Comparison of ENCODE assay signal across 16 cellular contexts in the genomic region with DNA sequence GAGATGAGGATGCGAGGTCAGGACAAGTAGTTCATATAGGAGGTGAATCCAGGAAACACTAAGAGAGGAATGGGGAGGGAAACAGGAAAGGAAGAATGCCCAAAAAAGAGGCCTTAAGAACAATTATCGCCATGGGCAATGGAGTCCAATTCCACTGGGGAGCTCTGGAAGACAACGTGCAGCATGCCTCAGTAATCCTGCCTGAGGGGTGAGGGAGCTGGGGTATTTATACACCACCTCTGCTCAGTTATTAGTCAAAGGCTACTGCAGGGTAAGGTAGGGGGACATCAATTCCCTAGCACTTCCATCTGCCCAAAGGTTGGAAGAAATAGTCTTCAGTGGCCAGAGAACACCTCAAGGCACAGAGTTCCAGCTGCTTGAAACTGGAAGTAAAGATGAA.
A peak's percentile ranks its signal among the peaks of the same experiment; 100 is the strongest.
DNase-seq lines count a peak whose midpoint lies in the region; TF ChIP-seq lines count a peak whose summit lies in the region.
"Had no signal": no experiment of that assay in that cellular context is flagged by ENCODE, and none has a peak within 500 bp of the region (broad histone marks: within the 10 kb centered on the region; RNA-seq: fewer than 3 reads in every experiment).

No MANE protein-coding gene starts in this region.

- H3K4ac ChIP-seq in mesenchymal stem cell (ENCODE audit: low read depth in 1 of 2, low read length in 2 of 2), result no peak overlapping the region

- H3K4me1 ChIP-seq in HEK293 (ENCODE audit: control insufficient read depth, insufficient read depth, low read length) (no peaks in the 10 kb centered on the region), mesenchymal stem cell (ENCODE audit: control insufficient read depth, insufficient read depth, low read depth, low read length) (no peaks in the 10 kb centered on the region)
- H3K4me1 ChIP-seq: A549 had no signal

- DNase-seq in DMS 273 (lab: John Stamatoyannopoulos, UW; ENCODE audit: unreplicated experiment) (peak; percentile 44), DMS 273 treated with DMSO at 0.1 percent for 48 hours (lab: John Stamatoyannopoulos, UW) (no peak), mesenchymal stem cell (no peak), brain microvascular endothelial cell (no peak), NCI-H774 (lab: John Stamatoyannopoulos, UW) (no peak)
- DNase-seq: AML-193; Calu3; CD4-positive, alpha-beta T cell; CD8-positive, alpha-beta T cell; DMS79 treated with DMSO at 0.1 percent for 48 hours; GF-D8 had no signal

- H2BK15ac ChIP-seq in mesenchymal stem cell (ENCODE audit: low read depth, poor library complexity, severe bottlenecking), result peak overlapping the region; percentile 23

- no peaks in the 10 kb centered on the region for H3K9me3 ChIP-seq in HEK293 (ENCODE audit: control insufficient read depth, insufficient read depth, low read depth, low read length)
- H3K9me3 ChIP-seq in mesenchymal stem cell (ENCODE audit: control insufficient read depth, low read length), result peaks cover 3% of the 10 kb centered on the region
- H3K9me3 ChIP-seq: A549 had no signal

- no peak overlapping the region for H3K27ac ChIP-seq in HEK293 (ENCODE audit: extremely low read depth, low read depth, low read length)
- H3K27ac ChIP-seq in mesenchymal stem cell (ENCODE audit: low read length, poor library complexity, severe bottlenecking), result no peak overlapping the region
- H3K27ac ChIP-seq in brain microvascular endothelial cell, result no peak overlapping the region
- H3K27ac ChIP-seq: 22Rv1; A549; BLaER1 treated with 17β-estradiol and CSF1 and Interleukin-3, amounts not matched to agents 10 nM and 100 nM; C4-2B had no signal

- CTCF ChIA-PET in HEK293 (lab: Yijun Ruan, JAX), result interaction anchor here (2.0 kb wide), 1 partner anchor 51 kb away, joined by 4 read pairs; no protein-coding TSS in a partner anchor

- no peak overlapping the region for H2BK120ac ChIP-seq in mesenchymal stem cell (ENCODE audit: low read depth, low read length)

- no peak overlapping the region for H3K18ac ChIP-seq in mesenchymal stem cell (ENCODE audit: low read depth in 1 of 2, low read length in 2 of 2)

- no peak overlapping the region for H3K4me2 ChIP-seq in mesenchymal stem cell (ENCODE audit: low read length, poor library complexity, severe bottlenecking)
- H3K4me2 ChIP-seq: A549; BLaER1 treated with 17β-estradiol and CSF1 and Interleukin-3, amounts not matched to agents 10 nM and 100 nM had no signal

- H3K9ac ChIP-seq in mesenchymal stem cell (ENCODE audit: low read length), result no peak overlapping the region
- H3K9ac ChIP-seq: BLaER1 treated with 17β-estradiol and CSF1 and Interleukin-3, amounts not matched to agents 10 nM and 100 nM had no signal

- in situ Hi-C loops in brain microvascular endothelial cell (cut with HindIII; ENCODE audit: low pct_ligation_motif_present, low sequenced_read_pairs), result no loop called here

- no peak overlapping the region for H4K91ac ChIP-seq in mesenchymal stem cell (ENCODE audit: low read length)

- H4K8ac ChIP-seq in mesenchymal stem cell (ENCODE audit: low read length), result no peak overlapping the region

- WGBS in mesenchymal stem cell, result 91% methylated on average over 3 of the region's 3 CpGs

- H2BK12ac ChIP-seq in mesenchymal stem cell (ENCODE audit: low read length in 2 of 2), result no peak overlapping the region

- no peaks in the 10 kb centered on the region for H3K79me1 ChIP-seq in mesenchymal stem cell (replicated peaks; ENCODE audit: low read length, poor library complexity, severe bottlenecking)

- H2BK5ac ChIP-seq in mesenchymal stem cell (ENCODE audit: low read depth, low read length, poor library complexity, severe bottlenecking), result no peak overlapping the region

- no peak overlapping the region for H3K14ac ChIP-seq in mesenchymal stem cell (ENCODE audit: low read length in 2 of 2)

- H3K23ac ChIP-seq in mesenchymal stem cell (ENCODE audit: low read length in 2 of 2), result no peak overlapping the region

- no peak overlapping the region for H2AK5ac ChIP-seq in mesenchymal stem cell (ENCODE audit: low read length, severe bottlenecking)

- TF ChIP-seq CTCF in HEK293 (tag by site-specific recombination; IDR thresholded peaks at IDR 0.05) (no peak), brain microvascular endothelial cell (IDR thresholded peaks at IDR 0.05; ENCODE audit: low read depth, low read length, missing control alignments) (no peak)

- H3K36me3 ChIP-seq in HEK293 (ENCODE audit: control insufficient read depth in 2 of 2, insufficient read depth in 1 of 2, low read length in 2 of 2) (no peaks in the 10 kb centered on the region), mesenchymal stem cell (ENCODE audit: control insufficient read depth in 1 of 2, insufficient read depth in 2 of 2, low read depth in 1 of 2, low read length in 2 of 2) (no peaks in the 10 kb centered on the region), brain microvascular endothelial cell (replicated peaks) (no peaks in the 10 kb centered on the region)
- H3K36me3 ChIP-seq: BLaER1 treated with 17β-estradiol and CSF1 and Interleukin-3, amounts not matched to agents 10 nM and 100 nM had no signal

- POLR2A ChIA-PET in HEK293 (lab: Yijun Ruan, JAX), result no interaction called here

- H3K27me3 ChIP-seq in mesenchymal stem cell (ENCODE audit: control insufficient read depth in 1 of 2, insufficient read depth in 1 of 2, low read length in 2 of 2) (no peaks in the 10 kb centered on the region), brain microvascular endothelial cell (replicated peaks) (no peaks in the 10 kb centered on the region)
- H3K27me3 ChIP-seq: BLaER1 treated with 17β-estradiol and CSF1 and Interleukin-3, amounts not matched to agents 10 nM and 100 nM had no signal

- no peak overlapping the region for H2AFZ ChIP-seq in mesenchymal stem cell (ENCODE audit: low read depth, low read length)

- H3K4me3 ChIP-seq in HEK293 (ENCODE audit: low read depth, low read length) (no peak overlapping the region), mesenchymal stem cell (ENCODE audit: insufficient read depth in 1 of 2, low read depth in 1 of 2, low read length in 2 of 2) (no peak overlapping the region), brain microvascular endothelial cell (ENCODE audit: low read depth, low read length) (no peak overlapping the region)
- H3K4me3 ChIP-seq: A549; BLaER1 treated with 17β-estradiol and CSF1 and Interleukin-3, amounts not matched to agents 10 nM and 100 nM had no signal

TF ChIP-seq in HEK293, 187 proteins besides CTCF, POLR2A, EP300 and RAD21:
- peak; percentile 95 for TF ChIP-seq ZNF37A (tag by site-specific recombination; IDR thresholded peaks at IDR 0.05)
- no peak for TF ChIP-seq ZNF19 (tag by site-specific recombination; IDR thresholded peaks at IDR 0.05; ENCODE audit: low read depth)
